In the genomic region with DNA sequence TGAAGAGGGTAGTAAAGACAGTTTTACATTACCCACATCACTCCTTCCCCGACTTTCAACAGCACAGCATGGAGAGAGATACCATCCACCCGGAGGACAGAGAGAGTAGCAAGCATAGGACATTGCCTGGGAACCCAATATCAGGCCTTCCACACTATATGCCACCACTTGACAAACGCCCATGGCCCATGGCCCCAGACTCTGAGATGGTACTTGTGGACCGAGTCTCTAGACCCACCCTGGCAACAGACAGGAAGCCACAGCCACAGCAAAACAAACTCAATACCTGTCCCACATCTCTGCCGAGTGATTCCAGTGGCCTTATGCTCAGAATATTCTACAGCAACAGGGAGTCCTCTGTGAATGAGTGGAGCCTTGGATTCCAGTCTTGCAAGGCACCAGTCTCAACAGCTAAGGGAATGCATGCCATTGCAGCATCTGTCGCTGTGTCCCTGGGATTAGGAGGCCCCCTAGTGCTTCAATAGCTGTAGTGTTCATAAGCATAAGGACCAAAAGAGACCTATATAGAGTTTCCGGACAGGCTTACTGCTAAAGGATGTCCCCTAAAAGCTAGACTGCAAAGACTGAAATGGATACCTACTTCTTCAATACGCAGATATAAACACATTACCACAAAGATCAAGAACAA, we compare ENCODE assay signal across 9 cellular contexts. TPM values are rescaled to one million over a fixed set of nuclear protein-coding genes. Genes with fewer than 3 reads are reported as not detected.
DNase-seq lines count a peak whose midpoint lies in the region; ATAC-seq, FAIRE-seq and TF ChIP-seq lines count a peak whose summit lies in the region.
"Had no signal": no experiment of that assay in that cellular context is flagged by ENCODE, and none has a peak within 500 bp of the region (broad histone marks: within the 10 kb centered on the region; RNA-seq: fewer than 3 reads in every experiment).

No MANE protein-coding gene starts in this region.

- H3K27ac Mint-ChIP-seq in CD4-positive, CD25-positive, alpha-beta regulatory T cell, result no peak overlapping the region
- H3K27ac Mint-ChIP-seq in activated CD8-positive, alpha-beta T cell treated with anti-CD3 and anti-CD28 coated beads for 36 hours, result no peak overlapping the region

- no peak for FAIRE-seq in frontal cortex (lab: Jason Lieb, UNC)
- FAIRE-seq: TTC549 had no signal

- in situ Hi-C loops in GM13976 (cut with MboI; ENCODE audit: low sequenced_read_pairs, unreplicated experiment), result loop anchor here (25.0 kb wide), 1 partner anchor 276 kb away; no protein-coding TSS in a partner anchor

- H3K4me3 Mint-ChIP-seq in CD4-positive, CD25-positive, alpha-beta regulatory T cell, result no peak overlapping the region
- H3K4me3 Mint-ChIP-seq in activated CD8-positive, alpha-beta T cell treated with anti-CD3 and anti-CD28 coated beads for 36 hours, result no peak overlapping the region

- TF ChIP-seq CTCF in GM13976 (IDR thresholded peaks at IDR 0.05; ENCODE audit: borderline replicate concordance, control extremely low read depth, extremely low read depth, insufficient read depth, missing control alignments) (no peak), retinal pigment epithelial cell (conservative IDR thresholded peaks at IDR 0.05; ENCODE audit: low read depth, low read length) (peak; percentile 59), sigmoid colon (IDR thresholded peaks at IDR 0.05) (peak in 2 of 4 experiments; percentile 24 to 33)
- TF ChIP-seq CTCF in activated CD8-positive, alpha-beta T cell treated with anti-CD3 and anti-CD28 coated beads for 36 hours (IDR thresholded peaks at IDR 0.05), result no peak

- TF ChIP-seq POLR2A in sigmoid colon (IDR thresholded peaks at IDR 0.05), result no peak

- peaks cover 0 to 1% (median 0%) of the 10 kb centered on the region in 7 donors for H3K9me3 Mint-ChIP-seq in CD4-positive, CD25-positive, alpha-beta regulatory T cell
- H3K9me3 Mint-ChIP-seq in activated CD8-positive, alpha-beta T cell treated with anti-CD3 and anti-CD28 coated beads for 36 hours, result no peaks in the 10 kb centered on the region

- peaks cover 13% of the 10 kb centered on the region for H3K27me3 ChIP-seq in CD4-positive, CD25-positive, alpha-beta regulatory T cell (ENCODE audit: control insufficient read depth, insufficient read depth, low read length)
- no peaks in the 10 kb centered on the region for H3K27me3 ChIP-seq in sigmoid colon

- H3K4me3 ChIP-seq in CD4-positive, CD25-positive, alpha-beta regulatory T cell (ENCODE audit: low read depth, low read length), result no peak overlapping the region
- H3K4me3 ChIP-seq in retinal pigment epithelial cell (ENCODE audit: low read length), result no peak overlapping the region
- no peak overlapping the region for H3K4me3 ChIP-seq in sigmoid colon

- TF ChIP-seq EP300 in sigmoid colon (IDR thresholded peaks at IDR 0.05), result no peak

- no peaks in the 10 kb centered on the region for H3K36me3 ChIP-seq in CD4-positive, CD25-positive, alpha-beta regulatory T cell (ENCODE audit: control insufficient read depth, insufficient read depth, low read length)
- H3K36me3 ChIP-seq in sigmoid colon, result no peaks in the 10 kb centered on the region

- DNase-seq in CD4-positive, CD25-positive, alpha-beta regulatory T cell, result peak; percentile 15 to 62 (median 49)
- DNase-seq in GM13976 (ENCODE audit: low spot score) (peak; percentile 48), NCI-H2227 treated with DMSO at 0.1 percent for 48 hours (lab: John Stamatoyannopoulos, UW) (peak; percentile 45), frontal cortex (ENCODE audit: low spot score in 2 of 2) (peak; percentile 5 to 10), retinal pigment epithelial cell (ENCODE audit: low read depth) (peak; percentile 14), sigmoid colon (no peak)
- DNase-seq in activated CD8-positive, alpha-beta T cell treated with anti-CD3 and anti-CD28 coated beads for 36 hours, result peak; percentile 43

- CTCF ChIA-PET in activated CD8-positive, alpha-beta T cell treated with anti-CD3 and anti-CD28 coated beads for 36 hours (lab: Charles Lee), result interaction anchor here (1.1 to 1.5 kb wide), 3 partner anchors 10 to 75 kb away, joined by 5 to 11 read pairs (median 9); no protein-coding TSS in a partner anchor

- peaks cover 0 to 7% (median 5%) of the 10 kb centered on the region in 4 donors for H3K4me1 Mint-ChIP-seq in CD4-positive, CD25-positive, alpha-beta regulatory T cell
- H3K4me1 Mint-ChIP-seq in activated CD8-positive, alpha-beta T cell treated with anti-CD3 and anti-CD28 coated beads for 36 hours (ENCODE audit: low read depth), result no peaks in the 10 kb centered on the region

- POLR2A ChIA-PET in activated CD8-positive, alpha-beta T cell treated with anti-CD3 and anti-CD28 coated beads for 36 hours (lab: Charles Lee), result no interaction called here

- ATAC-seq in CD4-positive, CD25-positive, alpha-beta regulatory T cell (ENCODE audit: low read depth in 2 of 2), result peak; percentile 72 to 87
- ATAC-seq in HG02852 (IDR thresholded peaks at IDR 0.05; ENCODE audit: unreplicated experiment), result peak; percentile 88
- peak; percentile 78 for ATAC-seq in activated CD8-positive, alpha-beta T cell treated with anti-CD3 and anti-CD28 coated beads for 36 hours

- H3K27me3 Mint-ChIP-seq in CD4-positive, CD25-positive, alpha-beta regulatory T cell, result peaks cover 62% of the 10 kb centered on the region
- H3K27me3 Mint-ChIP-seq in activated CD8-positive, alpha-beta T cell treated with anti-CD3 and anti-CD28 coated beads for 36 hours, result peaks cover 11% of the 10 kb centered on the region

- 38 to 46% methylated on average over 8 of the region's 8 CpGs for WGBS in sigmoid colon, 2 donors

- no peaks in the 10 kb centered on the region for H3K36me3 Mint-ChIP-seq in CD4-positive, CD25-positive, alpha-beta regulatory T cell
- H3K36me3 Mint-ChIP-seq in activated CD8-positive, alpha-beta T cell treated with anti-CD3 and anti-CD28 coated beads for 36 hours (ENCODE audit: low read depth), result no peaks in the 10 kb centered on the region

- H3K9me3 ChIP-seq in CD4-positive, CD25-positive, alpha-beta regulatory T cell (ENCODE audit: control insufficient read depth in 2 of 2, low read length in 2 of 2), result no peaks in the 10 kb centered on the region
- H3K9me3 ChIP-seq in sigmoid colon, result no peaks in the 10 kb centered on the region

- H3K27ac ChIP-seq in CD4-positive, CD25-positive, alpha-beta regulatory T cell (ENCODE audit: insufficient read depth, low read length, poor library complexity, severe bottlenecking), result no peak overlapping the region
- no peak overlapping the region for H3K27ac ChIP-seq in sigmoid colon

- no peaks in the 10 kb centered on the region for H3K4me1 ChIP-seq in CD4-positive, CD25-positive, alpha-beta regulatory T cell (ENCODE audit: control insufficient read depth, insufficient read depth, low read length, poor library complexity, severe bottlenecking)
- no peaks in the 10 kb centered on the region for H3K4me1 ChIP-seq in sigmoid colon

- intact Hi-C loops in activated CD8-positive, alpha-beta T cell treated with anti-CD3 and anti-CD28 coated beads for 36 hours (cut with micrococcal nuclease), result no loop called here
- intact Hi-C loops in sigmoid colon (cut with DNase I), result no loop called here

RNA-seq across cellular contexts. Expression of a gene that starts 14.7 kb away (rescaled TPM):
- total RNA-seq in CD4-positive, CD25-positive, alpha-beta regulatory T cell, result not detected
- polyA plus RNA-seq in CD4-positive, CD25-positive, alpha-beta regulatory T cell, result not detected
- not detected for total RNA-seq in activated CD8-positive, alpha-beta T cell treated with anti-CD3 and anti-CD28 coated beads for 36 hours
- not detected for total RNA-seq in frontal cortex
- not detected for total RNA-seq in sigmoid colon
- polyA plus RNA-seq in sigmoid colon, result 1 to 10 TPM in 1 of 3 donors, not detected in 2; 1.2 TPM
